8 cellular contexts compared by ENCODE assay signal in genomic region chr14:44846232-44846824, GRCh38.
DNase-seq lines count a peak whose midpoint lies in the region; ATAC-seq, FAIRE-seq and TF ChIP-seq lines count a peak whose summit lies in the region.

No MANE protein-coding gene starts in this region.

- no peak overlapping the region for H3K27ac Mint-ChIP-seq in type B pancreatic cell

- FAIRE-seq in islet of Langerhans (lab: Jason Lieb, UNC) = peak; percentile 96

- H3K4me3 Mint-ChIP-seq in type B pancreatic cell = no peak overlapping the region

- H3K27me3 Mint-ChIP-seq in type B pancreatic cell = no peaks in the 10 kb centered on the region

- peak; percentile 16 for DNase-seq in AG09319 (ENCODE audit: extremely low read depth, low read depth)
- DNase-seq in GM12864 (ENCODE audit: low read depth) = peak; percentile 8
- peak; percentile 20 for DNase-seq in NCI-H2081 treated with DMSO at 0.1 percent for 48 hours (lab: John Stamatoyannopoulos, UW)
- peak; percentile 39 for DNase-seq in amniotic epithelial cell (ENCODE audit: low read depth)
- DNase-seq in type B pancreatic cell (ENCODE audit: extremely low spot score, unreplicated experiment) = no peak
- DNase-seq in posterior vena cava (ENCODE audit: low spot score) = no peak

- peak; percentile 93 for TF ChIP-seq CTCF in AG09319 (IDR thresholded peaks at IDR 0.05; ENCODE audit: low read depth, low read length)
- peak; percentile 92 for TF ChIP-seq CTCF in GM12864 (IDR thresholded peaks at IDR 0.05; ENCODE audit: low read depth, low read length, missing control alignments)
- TF ChIP-seq CTCF in type B pancreatic cell (conservative IDR thresholded peaks at IDR 0.05) = peak; percentile 93

- no peaks in the 10 kb centered on the region for H3K4me1 Mint-ChIP-seq in type B pancreatic cell (ENCODE audit: unreplicated experiment)

- ATAC-seq in HG02763 (IDR thresholded peaks at IDR 0.05; ENCODE audit: unreplicated experiment) = peak; percentile 56

- H3K36me3 Mint-ChIP-seq in type B pancreatic cell = no peaks in the 10 kb centered on the region

- intact Hi-C loops in posterior vena cava (cut with DNase I) = no loop called here

- no peak overlapping the region for H3K4me3 ChIP-seq in GM12864 (ENCODE audit: low read depth, low read length)

- no peaks in the 10 kb centered on the region for H3K9me3 Mint-ChIP-seq in type B pancreatic cell

Comparison
In these comparisons a context has a peak if more than half of its experiments do, and no peak if none do; other contexts are left out.
1. DNase-seq: peak in AG09319 (single experiment), GM12864 (single experiment), NCI-H2081 treated with DMSO at 0.1 percent for 48 hours (single experiment) and amniotic epithelial cell (single experiment); none in type B pancreatic cell (single experiment) and posterior vena cava (single experiment).
2. Peak in every context shown above with its lines, with median percentiles within 50 percentile points of each other: CTCF ChIP-seq.